20 cellular contexts compared by ENCODE assay signal in the genomic region with DNA sequence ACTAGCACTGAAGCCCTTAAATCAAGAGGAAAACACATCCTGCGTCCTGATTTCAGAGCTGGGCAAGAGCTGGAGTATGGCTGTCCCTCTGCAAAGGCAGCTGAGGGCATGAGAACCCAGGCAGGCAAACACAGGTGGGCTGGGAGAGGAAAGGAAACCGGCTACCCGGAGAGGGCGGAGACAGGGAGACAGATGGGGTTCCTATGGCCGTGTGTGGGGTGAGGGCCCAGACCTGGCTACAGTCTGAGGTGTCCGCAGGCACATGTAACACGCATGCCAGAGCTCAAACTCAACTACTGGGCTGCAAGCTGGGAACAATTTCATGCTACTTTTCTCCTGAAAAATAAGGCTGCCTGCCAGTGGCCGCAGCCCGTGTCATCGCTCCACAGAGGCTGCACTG. TPM values are rescaled to one million over a fixed set of nuclear protein-coding genes. Genes with fewer than 3 reads are reported as not detected.
DNase-seq lines count a peak whose midpoint lies in the region; ATAC-seq and TF ChIP-seq lines count a peak whose summit lies in the region.
"Had no signal": no experiment of that assay in that cellular context is flagged by ENCODE, and none has a peak within 500 bp of the region (broad histone marks: within the 10 kb centered on the region; RNA-seq: fewer than 3 reads in every experiment).

No MANE protein-coding gene starts in this region.

- peaks cover 25% of the 10 kb centered on the region for H3K36me3 Mint-ChIP-seq in brain
- H3K36me3 Mint-ChIP-seq in natural killer cell treated with Interleukin-12 subunit alpha and Interleukin-12 subunit beta and Interleukin-15 and Interleukin-18, amount 100 ng/mL, for 72 hours = peaks cover 13% of the 10 kb centered on the region

- 87 to 90% methylated on average over 10 of the region's 10 CpGs for WGBS in heart right ventricle, 2 donors
- 90% methylated on average over 10 of the region's 10 CpGs; no CpG with 5 or more reads in 1 of the 2 donors for WGBS in transverse colon (ENCODE audit: low coverage in 1 of 2), 2 donors
- WGBS in GM23248 (ENCODE audit: low coverage in 1 of 2, low lambda C conversion rate in 2 of 2, missing lambda C conversion rate in 2 of 2), 2 experiments = 82 to 86% methylated on average over 10 of the region's 10 CpGs

- TF ChIP-seq EP300 in transverse colon (IDR thresholded peaks at IDR 0.05; ENCODE audit: low read depth) = no peak

- H3K9me3 ChIP-seq in heart right ventricle (no peaks in the 10 kb centered on the region), transverse colon (no peaks in the 10 kb centered on the region), GM23248 (ENCODE audit: low read depth) (no peaks in the 10 kb centered on the region)
- H3K9me3 ChIP-seq: upper lobe of left lung had no signal

- peak overlapping the region in 2 of 5 experiments; percentile 29 to 69 for H3K27ac Mint-ChIP-seq in brain
- no peak overlapping the region for H3K27ac Mint-ChIP-seq in natural killer cell treated with Interleukin-12 subunit alpha and Interleukin-12 subunit beta and Interleukin-15 and Interleukin-18, amount 100 ng/mL, for 72 hours
- H3K27ac Mint-ChIP-seq: activated T-helper 17 cell treated with anti-CD3 and anti-CD28 coated beads, Interleukin-2, amount 50 U/mL, for 72 hours had no signal

- H3K27me3 Mint-ChIP-seq in brain = peaks cover 11% of the 10 kb centered on the region
- H3K27me3 Mint-ChIP-seq in natural killer cell treated with Interleukin-12 subunit alpha and Interleukin-12 subunit beta and Interleukin-15 and Interleukin-18, amount 100 ng/mL, for 72 hours = peaks cover 0 to 4% of the 10 kb centered on the region in 2 donors
- H3K27me3 Mint-ChIP-seq: activated T-helper 17 cell treated with anti-CD3 and anti-CD28 coated beads, Interleukin-2, amount 50 U/mL, for 72 hours had no signal

- H3K79me2 ChIP-seq in GM23248 (ENCODE audit: insufficient read depth) = peaks cover 33% of the 10 kb centered on the region

- in situ Hi-C loops in transverse colon (cut with MboI; ENCODE audit: low pct_ligation_motif_present in 1 of 4, low pct_unique_long_range_greater_than_20kb in 1 of 4, low sequenced_read_pairs in 3 of 4) = loop anchor here in 1 of 4 donors (10.0 kb wide), 1 partner anchor 69 kb away; no protein-coding TSS in a partner anchor
- in situ Hi-C loops in GM23248 (cut with MboI) = no loop called here

- H3K9me2 ChIP-seq in GM23248 (ENCODE audit: insufficient read depth) = no peaks in the 10 kb centered on the region

- no peaks in the 10 kb centered on the region for H4K20me1 ChIP-seq in GM23248 (ENCODE audit: insufficient read depth)

- H3F3A ChIP-seq in GM23248 (ENCODE audit: insufficient read depth) = no peaks in the 10 kb centered on the region

- H3K27me3 ChIP-seq in heart right ventricle (no peaks in the 10 kb centered on the region), transverse colon (no peaks in the 10 kb centered on the region), GM23248 (replicated peaks; ENCODE audit: insufficient read depth) (no peaks in the 10 kb centered on the region)
- H3K27me3 ChIP-seq: upper lobe of left lung had no signal

- H3K9me3 Mint-ChIP-seq in brain = no peaks in the 10 kb centered on the region
- H3K9me3 Mint-ChIP-seq in natural killer cell treated with Interleukin-12 subunit alpha and Interleukin-12 subunit beta and Interleukin-15 and Interleukin-18, amount 100 ng/mL, for 72 hours = no peaks in the 10 kb centered on the region
- H3K9me3 Mint-ChIP-seq: activated T-helper 17 cell treated with anti-CD3 and anti-CD28 coated beads, Interleukin-2, amount 50 U/mL, for 72 hours had no signal

- H2AFZ ChIP-seq in GM23248 = no peak overlapping the region

- H3K9ac ChIP-seq in GM23248 = no peak overlapping the region

- DNase-seq in Right ventricle myocardium superior (peak; percentile 13), heart right ventricle (no peak), transverse colon (no peak), GM23248 (no peak), COLO829 (ENCODE audit: low spot score) (no peak)
- DNase-seq in natural killer cell treated with Interleukin-12 subunit alpha and Interleukin-12 subunit beta and Interleukin-15 and Interleukin-18, amount 100 ng/mL, for 72 hours (ENCODE audit: low spot score) = no peak
- no peak for DNase-seq in stimulated activated CD4-positive, alpha-beta T cell treated with anti-CD3 and anti-CD28 coated beads, Interleukin-2, amount 100 ng/mL, for 48 hours
- DNase-seq: activated CD4-positive, CD25-positive, alpha-beta regulatory T cell treated with anti-CD3 and anti-CD28 coated beads, Interleukin-2, amount 50 U/mL, for 72 hours; DMS153; KG1; NCI-H1105 had no signal

- H3K27ac ChIP-seq in heart right ventricle (no peak overlapping the region), transverse colon (no peak overlapping the region), GM23248 (no peak overlapping the region)
- H3K27ac ChIP-seq: HL-60, upper lobe of left lung had no signal

- H3K4me1 Mint-ChIP-seq in brain = peaks cover 26% of the 10 kb centered on the region
- peaks cover 23 to 32% of the 10 kb centered on the region in 2 donors for H3K4me1 Mint-ChIP-seq in natural killer cell treated with Interleukin-12 subunit alpha and Interleukin-12 subunit beta and Interleukin-15 and Interleukin-18, amount 100 ng/mL, for 72 hours (ENCODE audit: low read depth in 2 of 2)

- no peak for TF ChIP-seq POLR2A in transverse colon (IDR thresholded peaks at IDR 0.05)

- intact Hi-C loops in Right ventricle myocardium superior (cut with DNase I) = no loop called here
- intact Hi-C loops in heart right ventricle (cut with DNase I) = no loop called here
- intact Hi-C loops in transverse colon (cut with DNase I; ENCODE audit: low total_unique reads) = no loop called here

- H3K4me3 Mint-ChIP-seq in brain = peak overlapping the region; percentile 31 to 97 (median 78)
- peak overlapping the region; percentile 43 for H3K4me3 Mint-ChIP-seq in natural killer cell treated with Interleukin-12 subunit alpha and Interleukin-12 subunit beta and Interleukin-15 and Interleukin-18, amount 100 ng/mL, for 72 hours

- ATAC-seq in Right ventricle myocardium superior (ENCODE audit: poor library complexity) = no peak
- no peak for ATAC-seq in heart right ventricle
- ATAC-seq in natural killer cell treated with Interleukin-12 subunit alpha and Interleukin-12 subunit beta and Interleukin-15 and Interleukin-18, amount 100 ng/mL, for 72 hours = no peak
- ATAC-seq: activated T-helper 17 cell treated with anti-CD3 and anti-CD28 coated beads, Interleukin-2, amount 50 U/mL, for 72 hours had no signal

- peaks cover 8 to 22% (median 19%) of the 10 kb centered on the region in 9 donors for H3K4me1 ChIP-seq in heart right ventricle
- peaks cover 7 to 22% (median 12%) of the 10 kb centered on the region in 4 donors for H3K4me1 ChIP-seq in transverse colon
- H3K4me1 ChIP-seq in GM23248 (ENCODE audit: insufficient read depth) = peaks cover 9% of the 10 kb centered on the region; the same call in 1 of the 2 replicates

- no peak for TF ChIP-seq CTCF in heart right ventricle (IDR thresholded peaks at IDR 0.05)
- TF ChIP-seq CTCF in brain (conservative IDR thresholded peaks at IDR 0.05) = no peak
- TF ChIP-seq CTCF in transverse colon (IDR thresholded peaks at IDR 0.05) = no peak

- no peak overlapping the region for H3K4me2 ChIP-seq in GM23248 (ENCODE audit: unreplicated experiment)

- H3K36me3 ChIP-seq in heart right ventricle = peaks cover 0 to 57% (median 46%) of the 10 kb centered on the region in 9 donors
- H3K36me3 ChIP-seq in transverse colon = peaks cover 0 to 16% (median 7%) of the 10 kb centered on the region in 4 donors
- no peaks in the 10 kb centered on the region; the same call in 1 of the 2 replicates for H3K36me3 ChIP-seq in GM23248 (ENCODE audit: low read depth)

- no peak overlapping the region for H3K4me3 ChIP-seq in heart right ventricle
- no peak overlapping the region for H3K4me3 ChIP-seq in transverse colon
- H3K4me3 ChIP-seq in GM23248 = no peak overlapping the region
- H3K4me3 ChIP-seq: upper lobe of left lung had no signal

RNA-seq across cellular contexts. Expression of gene COPS9, which starts 2.7 kb away (rescaled TPM):
- total RNA-seq in Right ventricle myocardium superior (206 TPM), heart right ventricle (100 to 1,000 TPM; 135 to 229 (median 165) TPM), transverse colon (100 to 1,000 TPM in 1 of 4 donors, 10 to 100 TPM in 3; 13.1 to 124 (median 72.1) TPM)
- polyA plus RNA-seq in heart right ventricle (100 to 1,000 TPM; 291 to 495 TPM), brain (ENCODE audit: insufficient read depth, low read depth, low replicate concordance) (249 TPM), GM23248 (2016; fragmentation: Nextera tagmentation; extraction: Ambion mirVana) (340 and 350 TPM in 2 replicates)
- 100 to 1,000 TPM; 117 to 131 TPM for total RNA-seq in natural killer cell treated with Interleukin-12 subunit alpha and Interleukin-12 subunit beta and Interleukin-15 and Interleukin-18, amount 100 ng/mL, for 72 hours
- 114 and 255 TPM in 2 replicates for total RNA-seq in GM23248 (2014; rRNA removed; shearing (Covaris generic))

RNA-seq across cellular contexts. Expression of gene OTOS, which starts 7.1 kb away (rescaled TPM):
- not detected for total RNA-seq in Right ventricle myocardium superior
- total RNA-seq in heart right ventricle = not detected
- not detected for polyA plus RNA-seq in heart right ventricle
- 3.5 TPM for polyA plus RNA-seq in brain (ENCODE audit: insufficient read depth, low read depth, low replicate concordance)
- not detected for total RNA-seq in natural killer cell treated with Interleukin-12 subunit alpha and Interleukin-12 subunit beta and Interleukin-15 and Interleukin-18, amount 100 ng/mL, for 72 hours
- not detected for total RNA-seq in transverse colon
- total RNA-seq in GM23248 (2014; rRNA removed; shearing (Covaris generic)) = not detected in 2 replicates
- polyA plus RNA-seq in GM23248 (2016; fragmentation: Nextera tagmentation; extraction: Ambion mirVana) = not detected in 2 replicates
- total RNA-seq: activated T-helper 17 cell treated with anti-CD3 and anti-CD28 coated beads, Interleukin-2, amount 50 U/mL, for 72 hours; epithelial cell of proximal tubule; mucosa of gallbladder; pulmonary artery endothelial cell; T-helper 2 cell treated with Interferon-gamma antibody and Interleukin-4, amounts not matched to agents 100 ng/mL and 5 ng/mL, for 36 hours; upper lobe of left lung had no signal
- polyA plus RNA-seq: keratinocyte had no signal
